Comparison of ENCODE assay signal across 12 cellular contexts in genomic region chr13:100176781-100177389, GRCh38.
DNase-seq lines count a peak whose midpoint lies in the region; ATAC-seq and TF ChIP-seq lines count a peak whose summit lies in the region.
"Had no signal": no experiment of that assay in that cellular context is flagged by ENCODE, and none has a peak within 500 bp of the region (broad histone marks: within the 10 kb centered on the region; RNA-seq: fewer than 3 reads in every experiment).

No MANE protein-coding gene starts in this region.

- peaks cover 11% of the 10 kb centered on the region for H3K36me3 Mint-ChIP-seq in CD4-positive, alpha-beta T cell (ENCODE audit: low read depth)
- H3K36me3 Mint-ChIP-seq in activated naive CD4-positive, alpha-beta T cell treated with anti-CD3 and anti-CD28 coated beads, Interleukin-2, amount 50 U/mL, for 72 hours: peaks cover 0 to 7% of the 10 kb centered on the region in 2 donors
- H3K36me3 Mint-ChIP-seq: natural killer cell had no signal

- no peak overlapping the region for H3K14ac ChIP-seq in IMR-90 (replicated peaks; ENCODE audit: low read depth, low read length)

- CTCF ChIA-PET in IMR-90 (lab: Yijun Ruan, JAX): no interaction called here
- CTCF ChIA-PET in CD4-positive, alpha-beta T cell (lab: Charles Lee): no interaction called here

- H3K27me3 Mint-ChIP-seq in CD4-positive, alpha-beta T cell: no peaks in the 10 kb centered on the region

- 0 out of 2 replicates have a peak, but pooled peaks cover 5% of the 10 kb centered on the region for H4K20me1 ChIP-seq in IMR-90 (ENCODE audit: insufficient read depth, low read length)

- dilution Hi-C loops in IMR-90 (cut with HindIII; ENCODE audit: low sequenced_read_pairs, unreplicated experiment): no loop called here

- H3K4ac ChIP-seq in IMR-90 (ENCODE audit: low read depth, low read length): no peak overlapping the region

- no peaks in the 10 kb centered on the region for H3K27me3 ChIP-seq in IMR-90 (ENCODE audit: control insufficient read depth, insufficient read depth, low read length)
- no peaks in the 10 kb centered on the region for H3K27me3 ChIP-seq in CD4-positive, alpha-beta T cell (ENCODE audit: control insufficient read depth, insufficient read depth, low read length)
- H3K27me3 ChIP-seq: stomach had no signal

- POLR2A ChIA-PET in IMR-90 (lab: Charles Lee; ENCODE audit: unreplicated experiment): no interaction called here
- POLR2A ChIA-PET in CD4-positive, alpha-beta T cell (lab: Charles Lee): no interaction called here

- no peak overlapping the region for H3K56ac ChIP-seq in IMR-90 (ENCODE audit: extremely low read depth, insufficient read depth, low read length)

- BruUV-seq in IMR-90 (replicated peaks; lab: Mats Ljungman, UMichigan): no TSS peak

- no peak overlapping the region for H2BK120ac ChIP-seq in IMR-90 (ENCODE audit: low read depth, low read length)

- no peak overlapping the region for H4K91ac ChIP-seq in IMR-90 (ENCODE audit: insufficient read depth, low read depth, low read length)

- H3K4me1 Mint-ChIP-seq in CD4-positive, alpha-beta T cell (ENCODE audit: low read depth): no peaks in the 10 kb centered on the region

- H2BK15ac ChIP-seq in IMR-90 (ENCODE audit: low read depth, low read length): no peak overlapping the region

- TF ChIP-seq CTCF in IMR-90 (conservative IDR thresholded peaks at IDR 0.05; ENCODE audit: low read depth, low read length): no peak
- TF ChIP-seq CTCF in fibroblast of villous mesenchyme (IDR thresholded peaks at IDR 0.05; ENCODE audit: insufficient read depth, low read depth, low read length): no peak
- no peak for TF ChIP-seq CTCF in CD4-positive, alpha-beta T cell (IDR thresholded peaks at IDR 0.05)

- no peak overlapping the region for H2BK20ac ChIP-seq in IMR-90 (ENCODE audit: low read depth, low read length)

- peak; percentile 16 for DNase-seq in COR-L47 (lab: John Stamatoyannopoulos, UW)
- peak; percentile 54 for DNase-seq in IMR-90
- DNase-seq in SHP77 (lab: John Stamatoyannopoulos, UW): peak; percentile 49 to 57
- DNase-seq in fibroblast of villous mesenchyme (ENCODE audit: low read depth): peak; percentile 51
- no peak for DNase-seq in CD4-positive, alpha-beta T cell
- no peak for DNase-seq in activated naive CD4-positive, alpha-beta T cell treated with anti-CD3 and anti-CD28 coated beads, Interleukin-2, amount 50 U/mL, for 72 hours (ENCODE audit: low spot score in 2 of 2)
- DNase-seq: activated gamma-delta T cell treated with Interleukin-2 at 50 U/mL for 16 hours, natural killer cell, stomach had no signal

- H3K18ac ChIP-seq in IMR-90 (ENCODE audit: low read depth, low read length): no peak overlapping the region

- peaks cover 8% of the 10 kb centered on the region; the same call in 1 of the 2 replicates for H3K4me1 ChIP-seq in IMR-90 (ENCODE audit: control insufficient read depth, insufficient read depth, low read length)

- H3K36me3 ChIP-seq in IMR-90 (ENCODE audit: control insufficient read depth, insufficient read depth, low read length): no peaks in the 10 kb centered on the region

- H3K4me2 ChIP-seq in IMR-90 (ENCODE audit: low read depth, low read length): no peak overlapping the region

- no peak overlapping the region for H3K27ac ChIP-seq in IMR-90 (ENCODE audit: insufficient read depth, low read length)
- H3K27ac ChIP-seq in CD4-positive, alpha-beta T cell (ENCODE audit: low read depth, low read length): no peak overlapping the region
- H3K27ac ChIP-seq: RWPE1, stomach had no signal

- H4K5ac ChIP-seq in IMR-90 (ENCODE audit: low read depth, low read length): no peak overlapping the region

- H3K4me3 ChIP-seq in IMR-90 (ENCODE audit: insufficient read depth, low read depth, low read length): no peak overlapping the region
- H3K4me3 ChIP-seq in fibroblast of villous mesenchyme (ENCODE audit: low read depth, low read length): no peak overlapping the region
- H3K4me3 ChIP-seq: stomach had no signal

- no peak for TF ChIP-seq POLR2A in IMR-90 (IDR thresholded peaks at IDR 0.05; ENCODE audit: low read depth, low read length)

- no peak overlapping the region for H3K27ac Mint-ChIP-seq in CD4-positive, alpha-beta T cell
- H3K27ac Mint-ChIP-seq in activated naive CD4-positive, alpha-beta T cell treated with anti-CD3 and anti-CD28 coated beads, Interleukin-2, amount 50 U/mL, for 72 hours: no peak overlapping the region
- H3K27ac Mint-ChIP-seq: natural killer cell had no signal

- ATAC-seq in IMR-90 (ENCODE audit: low read depth) (no peak), HG02763 (IDR thresholded peaks at IDR 0.05; ENCODE audit: unreplicated experiment) (no peak), GM21423 (IDR thresholded peaks at IDR 0.05; ENCODE audit: unreplicated experiment) (no peak)
- ATAC-seq in CD4-positive, alpha-beta T cell (ENCODE audit: poor library complexity): no peak
- no peak for ATAC-seq in activated naive CD4-positive, alpha-beta T cell treated with anti-CD3 and anti-CD28 coated beads, Interleukin-2, amount 50 U/mL, for 72 hours
- ATAC-seq: natural killer cell had no signal

- no peak overlapping the region for H4K8ac ChIP-seq in IMR-90 (ENCODE audit: low read depth in 2 of 2, low read length in 2 of 2)

- in situ Hi-C loops in IMR-90 (cut with MboI; ENCODE audit: low sequenced_read_pairs): no loop called here

- no peaks in the 10 kb centered on the region for H3K9me3 ChIP-seq in IMR-90 (ENCODE audit: control insufficient read depth, insufficient read depth, low read length)
- H3K9me3 ChIP-seq in CD4-positive, alpha-beta T cell (ENCODE audit: control insufficient read depth, low read length): no peaks in the 10 kb centered on the region
- H3K9me3 ChIP-seq: stomach had no signal

- no peak overlapping the region for H3K9ac ChIP-seq in IMR-90 (ENCODE audit: low read depth, low read length)

- no peak for TF ChIP-seq RAD21 in IMR-90 (IDR thresholded peaks at IDR 0.05; ENCODE audit: low read length)

- no peak overlapping the region for H2AFZ ChIP-seq in IMR-90 (replicated peaks; ENCODE audit: low read length, poor library complexity)

- H3K9me1 ChIP-seq in IMR-90 (ENCODE audit: insufficient read depth, low read length): peaks cover 5% of the 10 kb centered on the region; the same call in 1 of the 2 replicates

- H3K23ac ChIP-seq in IMR-90 (ENCODE audit: low read depth, low read length): no peak overlapping the region

- no peak overlapping the region for H2AK9ac ChIP-seq in IMR-90 (replicated peaks; ENCODE audit: low read depth, low read length, poor library complexity)

- H3K4me3 Mint-ChIP-seq in CD4-positive, alpha-beta T cell: no peak overlapping the region
- H3K4me3 Mint-ChIP-seq: natural killer cell had no signal

- WGBS in IMR-90 (ENCODE audit: extremely low coverage in 2 of 2, insufficient read length in 1 of 2), 2 experiments: 50% methylated on average over 1 of the region's 2 CpGs; no CpG with 5 or more reads in 1 of the 2 experiments

- no peak overlapping the region for H2BK5ac ChIP-seq in IMR-90 (ENCODE audit: low read depth, low read length, poor library complexity, severe bottlenecking)

- no peak overlapping the region for H2AK5ac ChIP-seq in IMR-90 (ENCODE audit: low read depth, low read length)

- H3K9me3 Mint-ChIP-seq in CD4-positive, alpha-beta T cell: peaks cover 3% of the 10 kb centered on the region
- H3K9me3 Mint-ChIP-seq in activated naive CD4-positive, alpha-beta T cell treated with anti-CD3 and anti-CD28 coated beads, Interleukin-2, amount 50 U/mL, for 72 hours: no peaks in the 10 kb centered on the region
- H3K9me3 Mint-ChIP-seq: natural killer cell had no signal

- peaks cover 13 to 18% of the 10 kb centered on the region in 2 experiments for H3K79me1 ChIP-seq in IMR-90 (ENCODE audit: low read depth in 1 of 2, low read length in 2 of 2)

- intact Hi-C loops in IMR-90 (cut with micrococcal nuclease): no loop called here
- intact Hi-C loops in CD4-positive, alpha-beta T cell (cut with DNase I, micrococcal nuclease): no loop called here

TF ChIP-seq in IMR-90, 13 proteins besides CTCF, POLR2A, EP300 and RAD21:
- TF ChIP-seq ELK1 (IDR thresholded peaks at IDR 0.05; ENCODE audit: borderline replicate concordance, low read depth, low read length) (no peak), NFE2L2 (IDR thresholded peaks at IDR 0.05; ENCODE audit: low read depth, low read length) (no peak), MAFK (IDR thresholded peaks at IDR 0.05; ENCODE audit: low read depth, low read length) (peak; percentile 62)

Comparison
In these comparisons a context has a peak if more than half of its experiments do, and no peak if none do; other contexts are left out.
1. DNase-seq: peak in COR-L47 (single experiment), IMR-90 (single experiment), SHP77 (2 of 2) and fibroblast of villous mesenchyme (single experiment); none in CD4-positive, alpha-beta T cell (0 of 10) and activated naive CD4-positive, alpha-beta T cell treated with anti-CD3 and anti-CD28 coated beads, Interleukin-2, amount 50 U/mL, for 72 hours (0 of 2).